Comparison of ENCODE assay signal across 3 cellular contexts in genomic region chr9:137665226-137665625, GRCh38.
TF ChIP-seq lines count a peak whose summit lies in the region.

No MANE protein-coding gene starts in this region.

TF ChIP-seq in liver, 16 proteins besides CTCF, POLR2A, EP300 and RAD21:
- no peak for TF ChIP-seq TAF1 (conservative IDR thresholded peaks at IDR 0.05)

TF ChIP-seq in HepG2, 621 proteins besides CTCF, POLR2A, EP300 and RAD21:
- TF ChIP-seq FIP1L1 (IDR thresholded peaks at IDR 0.05; ENCODE audit: borderline replicate concordance, insufficient read depth, low read depth, low read length): no peak
- no peak for TF ChIP-seq ZNF503 (CRISPR knock-in tag; IDR thresholded peaks at IDR 0.05)
TF ChIP-seq in HepG2: peak in this region for 0.

TF ChIP-seq in H1, 55 proteins besides CTCF, POLR2A, EP300 and RAD21:
- TF ChIP-seq EZH2 (IDR thresholded peaks at IDR 0.05; ENCODE audit: low read depth, low read length, severe bottlenecking) (no peak), TCF12 (IDR thresholded peaks at IDR 0.05; ENCODE audit: low read depth, low read length) (no peak), HDAC6 (IDR thresholded peaks at IDR 0.05; ENCODE audit: low read depth, low read length) (no peak), SP1 (IDR thresholded peaks at IDR 0.05; ENCODE audit: low read depth, low read length) (no peak), KDM5A (IDR thresholded peaks at IDR 0.05; ENCODE audit: low read length) (no peak), CREB1 (IDR thresholded peaks at IDR 0.05) (no peak), SAP30 (IDR thresholded peaks at IDR 0.05; ENCODE audit: insufficient read depth, insufficient replicate concordance, low read length) (no peak)
